Comparison of ENCODE assay signal across 23 cellular contexts in genomic region chr5:146766013-146766412, GRCh38.
"Had no signal": no experiment of that assay in that cellular context is flagged by ENCODE, and none has a peak within 500 bp of the region (broad histone marks: within the 10 kb centered on the region; RNA-seq: fewer than 3 reads in every experiment).

No MANE protein-coding gene starts in this region.

- H3K27ac Mint-ChIP-seq: activated CD8-positive, alpha-beta T cell treated with anti-CD3 and anti-CD28 coated beads, Interleukin-2, amount 10 ng/mL, durations not matched to agents 7 days and 5 days; activated naive CD8-positive, alpha-beta T cell treated with anti-CD3 and anti-CD28 coated beads, Interleukin-2, amount 10 ng/mL, durations not matched to agents 7 days and 5 days; brain; T-helper 2 cell treated with Interferon-gamma antibody and Interleukin-4, amounts not matched to agents 5 μg/mL and 100 μg/mL, for 36 hours; WTC11 had no signal

- H3K27me3 Mint-ChIP-seq: activated naive CD8-positive, alpha-beta T cell treated with anti-CD3 and anti-CD28 coated beads, Interleukin-2, amount 10 ng/mL, durations not matched to agents 7 days and 5 days had no signal

- H3K27me3 ChIP-seq: adrenal gland had no signal

- H3K4me3 Mint-ChIP-seq: activated CD8-positive, alpha-beta T cell treated with anti-CD3 and anti-CD28 coated beads, Interleukin-2, amount 10 ng/mL, durations not matched to agents 7 days and 5 days; activated naive CD8-positive, alpha-beta T cell treated with anti-CD3 and anti-CD28 coated beads, Interleukin-2, amount 10 ng/mL, durations not matched to agents 7 days and 5 days; brain; T-helper 2 cell treated with Interferon-gamma antibody and Interleukin-4, amounts not matched to agents 5 μg/mL and 100 μg/mL, for 36 hours; WTC11 had no signal

- H3K36me3 ChIP-seq: adrenal gland had no signal

- H3K9me3 ChIP-seq: adrenal gland had no signal

- H3K27ac ChIP-seq: adrenal gland had no signal

- H3K4me3 ChIP-seq: adrenal gland had no signal

- H3K36me3 Mint-ChIP-seq: activated naive CD8-positive, alpha-beta T cell treated with anti-CD3 and anti-CD28 coated beads, Interleukin-2, amount 10 ng/mL, durations not matched to agents 7 days and 5 days; brain; WTC11 had no signal

- H3K4me1 ChIP-seq: adrenal gland had no signal

- DNase-seq: activated CD4-positive, alpha-beta T cell treated with anti-CD3 and anti-CD28 coated beads for 48 hours; activated CD4-positive, alpha-beta T cell treated with anti-CD3 and anti-CD28 coated beads, Interleukin-2, amount 50 U/mL, for 4 hours; activated CD4-positive, CD25-positive, alpha-beta regulatory T cell treated with anti-CD3 and anti-CD28 coated beads, Interleukin-2, amount 50 U/mL, for 72 hours; activated CD8-positive, alpha-beta memory T cell treated with anti-CD3 and anti-CD28 coated beads, Interleukin-2, amount 50 U/mL, for 48 hours; activated CD8-positive, alpha-beta T cell treated with anti-CD3 and anti-CD28 coated beads, Interleukin-2, amount 10 ng/mL, durations not matched to agents 7 days and 5 days; activated naive CD4-positive, alpha-beta T cell treated with anti-CD3 and anti-CD28 coated beads, Interleukin-2, amount 50 U/mL, for 16 hours; activated naive CD8-positive, alpha-beta T cell treated with anti-CD3 and anti-CD28 coated beads, Interleukin-2, amount 10 ng/mL, durations not matched to agents 7 days and 5 days; activated T-cell treated with anti-CD3 and anti-CD28 coated beads, Interleukin-2, amount 50 U/mL, for 1 hour; adrenal gland; anterior cingulate cortex; MM.1S; NCI-H1105; NCI-H1436; NCI-H1694 treated with DMSO at 0.1 percent for 48 hours; NCI-H2029 treated with DMSO at 0.1 percent for 48 hours; NCI-H345; NCI-H510A; NCI-H526 treated with DMSO at 0.1 percent for 48 hours; NCI-H82; SIG-M5 had no signal

- H3K9me3 Mint-ChIP-seq: T-helper 2 cell treated with Interferon-gamma antibody and Interleukin-4, amounts not matched to agents 5 μg/mL and 100 μg/mL, for 36 hours had no signal

- ATAC-seq: activated CD8-positive, alpha-beta T cell treated with anti-CD3 and anti-CD28 coated beads, Interleukin-2, amount 10 ng/mL, durations not matched to agents 7 days and 5 days; WTC11 had no signal
